8 cellular contexts compared by ENCODE assay signal in the genomic region with DNA sequence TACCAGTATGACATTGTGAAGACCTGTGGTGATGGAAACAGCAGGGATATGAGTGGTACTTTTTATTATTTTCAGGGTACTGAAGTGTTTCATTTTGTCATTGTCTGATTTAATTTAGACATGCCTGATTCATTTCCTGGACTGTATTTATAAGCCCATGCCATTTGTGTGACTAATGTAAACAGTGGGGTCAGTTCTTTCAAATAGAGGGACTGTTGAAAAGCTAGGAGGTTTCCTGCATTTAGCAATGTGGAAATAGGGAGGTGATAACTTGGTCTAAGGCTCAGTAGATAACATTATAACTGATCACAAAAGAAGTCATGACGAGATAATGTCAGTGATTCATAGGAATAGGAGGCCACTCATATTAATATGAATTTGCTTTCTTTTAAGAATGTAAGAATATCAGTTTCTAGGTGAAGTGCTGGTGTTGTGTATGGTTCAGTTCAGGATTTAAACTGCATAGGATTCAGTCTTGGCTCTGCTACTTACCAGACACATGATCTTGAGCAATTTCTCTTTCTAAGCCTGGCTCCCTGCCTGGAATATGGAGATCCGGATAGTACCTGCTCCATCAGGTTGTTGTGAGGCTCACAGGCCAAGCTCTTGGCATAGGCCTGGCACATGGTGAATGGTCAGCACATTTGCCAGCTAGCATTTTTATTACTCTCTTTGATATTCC. TPM values are rescaled to one million over a fixed set of nuclear protein-coding genes. Genes with fewer than 3 reads are reported as not detected.
DNase-seq lines count a peak whose midpoint lies in the region; FAIRE-seq and TF ChIP-seq lines count a peak whose summit lies in the region.

No MANE protein-coding gene starts in this region.

- H3K9ac ChIP-seq in Karpas-422 (ENCODE audit: low read length): no peak overlapping the region

- TF ChIP-seq CTCF in AG09319 (IDR thresholded peaks at IDR 0.05; ENCODE audit: low read depth, low read length): no peak
- no peak for TF ChIP-seq CTCF in bronchial epithelial cell (IDR thresholded peaks at IDR 0.05; ENCODE audit: insufficient read depth, low read length, severe bottlenecking)

- WGBS in mesodermal cell (ENCODE audit: insufficient coverage in 2 of 2), 2 experiments: 75 to 93% methylated on average over 1 of the region's 2 CpGs

- peak overlapping the region; percentile 86 for H3K27ac ChIP-seq in Karpas-422 (ENCODE audit: low read length)
- peak overlapping the region; percentile 55 for H3K27ac ChIP-seq in mesodermal cell (ENCODE audit: low read depth, low read length, severe bottlenecking)

- H3K9me3 ChIP-seq in Karpas-422 (ENCODE audit: low read length): no peaks in the 10 kb centered on the region
- H3K9me3 ChIP-seq in mesodermal cell (ENCODE audit: control insufficient read depth, low read length): no peaks in the 10 kb centered on the region

- peaks cover 62% of the 10 kb centered on the region for H3K4me1 ChIP-seq in Karpas-422 (ENCODE audit: low read length)
- H3K4me1 ChIP-seq in mesodermal cell (ENCODE audit: control insufficient read depth, insufficient read depth, low read length, poor library complexity, severe bottlenecking): peaks cover 31% of the 10 kb centered on the region

- H2AFZ ChIP-seq in Karpas-422 (ENCODE audit: low read length): peak overlapping the region; percentile 77

- H3K4me2 ChIP-seq in Karpas-422 (ENCODE audit: low read depth, low read length, poor library complexity, severe bottlenecking): peak overlapping the region; percentile 18

- H3K36me3 ChIP-seq in Karpas-422 (ENCODE audit: insufficient read depth, low read length) (no peaks in the 10 kb centered on the region; the same call in 1 of the 2 replicates), bronchial epithelial cell (ENCODE audit: control insufficient read depth, insufficient read depth, low read length) (no peaks in the 10 kb centered on the region), mesodermal cell (ENCODE audit: control insufficient read depth, insufficient read depth, low read length) (no peaks in the 10 kb centered on the region)

- peaks cover 31% of the 10 kb centered on the region for H3K79me2 ChIP-seq in Karpas-422 (ENCODE audit: low read length)

- no peaks in the 10 kb centered on the region for H3K9me2 ChIP-seq in Karpas-422 (replicated peaks; ENCODE audit: insufficient read depth, low read length)

- H3K27me3 ChIP-seq in Karpas-422 (ENCODE audit: low read length): no peaks in the 10 kb centered on the region
- no peaks in the 10 kb centered on the region for H3K27me3 ChIP-seq in bronchial epithelial cell (ENCODE audit: control insufficient read depth, insufficient read depth, low read length)

- peak; percentile 52 for FAIRE-seq in bronchial epithelial cell (lab: Jason Lieb, UNC)

- DNase-seq in AG09319 (ENCODE audit: extremely low read depth, low read depth) (peak; percentile 57), Karpas-422 (no peak), bronchial epithelial cell (ENCODE audit: low read depth) (peak; percentile 92), NCI-H2227 (lab: John Stamatoyannopoulos, UW; ENCODE audit: unreplicated experiment) (no peak), NCI-H1105 treated with DMSO at 0.1 percent for 48 hours (lab: John Stamatoyannopoulos, UW) (no peak), iPS-NIHi11 (ENCODE audit: low spot score) (no peak)
- DNase-seq in activated effector memory CD4-positive, alpha-beta T cell treated with anti-CD3 and anti-CD28 coated beads, Interleukin-2, amount 50 U/mL, for 16 hours: no peak

- H3K4me3 ChIP-seq in Karpas-422 (ENCODE audit: low read length) (no peak overlapping the region), bronchial epithelial cell (ENCODE audit: low read depth, low read length) (no peak overlapping the region), mesodermal cell (ENCODE audit: extremely low read depth, insufficient read depth, low read length, poor library complexity, severe bottlenecking) (no peak overlapping the region)

- H4K20me1 ChIP-seq in Karpas-422 (ENCODE audit: insufficient read depth, low read depth, low read length): no peaks in the 10 kb centered on the region

RNA-seq across cellular contexts. Expression of gene RASGRF2, which starts 7.5 kb away (rescaled TPM):
- 11.1 and 19.4 TPM in 2 replicates for total RNA-seq in Karpas-422 (2014; rRNA removed; shearing (Covaris generic); ENCODE audit: low replicate concordance)
- 0.26 and 0.53 TPM in 2 replicates for total RNA-seq in bronchial epithelial cell
- polyA plus RNA-seq in mesodermal cell (2013, experiment 1 of 2): 3.9 TPM
- polyA plus RNA-seq in mesodermal cell (2013, experiment 2 of 2): 3.6 TPM

Comparison
In these comparisons a context has a peak if more than half of its experiments do, and no peak if none do; other contexts are left out.
1. DNase-seq: peak in AG09319 (single experiment) and bronchial epithelial cell (single experiment); none in Karpas-422 (single experiment), NCI-H2227 (single experiment), activated effector memory CD4-positive, alpha-beta T cell treated with anti-CD3 and anti-CD28 coated beads, Interleukin-2, amount 50 U/mL, for 16 hours (single experiment), NCI-H1105 treated with DMSO at 0.1 percent for 48 hours (single experiment) and iPS-NIHi11 (single experiment).